20 cellular contexts compared by ENCODE assay signal in genomic region chr17:48606892-48607241, GRCh38. TPM values are rescaled to one million over a fixed set of nuclear protein-coding genes. Genes with fewer than 3 reads are reported as not detected.
DNase-seq lines count a peak whose midpoint lies in the region; ATAC-seq, FAIRE-seq and TF ChIP-seq lines count a peak whose summit lies in the region.
"Had no signal": no experiment of that assay in that cellular context is flagged by ENCODE, and none has a peak within 500 bp of the region (broad histone marks: within the 10 kb centered on the region; RNA-seq: fewer than 3 reads in every experiment).

No MANE protein-coding gene starts in this region.

- TF ChIP-seq CTCF in Loucy (conservative IDR thresholded peaks at IDR 0.05; ENCODE audit: low read length) (no peak), H1 (IDR thresholded peaks at IDR 0.05; ENCODE audit: control extremely low read depth in 1 of 3, insufficient read depth in 1 of 3, low read depth in 1 of 3, low read length in 3 of 3) (no peak), mesothelial cell of epicardium (IDR thresholded peaks at IDR 0.05; ENCODE audit: unreplicated experiment) (no peak)

- H3K9ac ChIP-seq in Loucy (ENCODE audit: low read depth, low read length, poor library complexity, severe bottlenecking) (peak overlapping the region; percentile 100), H1 (replicated peaks in 1 of 4; ENCODE audit: extremely low read depth in 1 of 4, low read depth in 3 of 4, low read length in 3 of 4) (no peak overlapping the region)

- H4K91ac ChIP-seq in H1 (replicated peaks; ENCODE audit: insufficient read length, low read length), result no peak overlapping the region

- H4K20me1 ChIP-seq in Loucy (ENCODE audit: insufficient read depth, low read length, poor library complexity, severe bottlenecking) (peaks cover 27% of the 10 kb centered on the region), H1 (replicated peaks in 1 of 2; ENCODE audit: control insufficient read depth in 1 of 2, insufficient read depth in 2 of 2, low read length in 2 of 2) (peaks cover 23 to 40% of the 10 kb centered on the region in 2 experiments)

- no peak overlapping the region; the same call in 1 of the 2 replicates for H2BK20ac ChIP-seq in H1 (ENCODE audit: low read length)

- peak overlapping the region; percentile 90 for H3K4me3 Mint-ChIP-seq in mesothelial cell of epicardium
- no peak overlapping the region for H3K4me3 Mint-ChIP-seq in activated naive CD4-positive, alpha-beta T cell treated with anti-CD3 and anti-CD28 coated beads for 36 hours

- peaks cover 33% of the 10 kb centered on the region for H3K27me3 ChIP-seq in Loucy (ENCODE audit: insufficient read depth, low read length, poor library complexity, severe bottlenecking)
- H3K27me3 ChIP-seq in H1 (replicated peaks in 1 of 4; ENCODE audit: control insufficient read depth in 3 of 4, extremely low read depth in 1 of 4, insufficient read depth in 3 of 4, low read length in 3 of 4), result peaks cover 97 to 100% (median 99%) of the 10 kb centered on the region in 4 experiments

- no peak overlapping the region for H4K5ac ChIP-seq in H1 (ENCODE audit: insufficient read length, low read depth, low read length)

- POLR2A ChIA-PET in H1 (lab: Charles Lee; ENCODE audit: partially characterized antibody), result interaction anchor here (1.1 kb wide), 1 partner anchor 19 kb away, joined by 4 read pairs; the partner anchor contains the start of gene HOXB9

- no peak for ATAC-seq in GM21619 (IDR thresholded peaks at IDR 0.05; ENCODE audit: unreplicated experiment)

- H2AFZ ChIP-seq in Loucy (ENCODE audit: low read length), result no peak overlapping the region
- H2AFZ ChIP-seq in H1 (ENCODE audit: low read length), result no peak overlapping the region

- H2BK15ac ChIP-seq in H1 (ENCODE audit: low read length), result peak overlapping the region; percentile 92

- H3K36me3 Mint-ChIP-seq in mesothelial cell of epicardium, result peaks cover 18% of the 10 kb centered on the region
- H3K36me3 Mint-ChIP-seq in activated naive CD4-positive, alpha-beta T cell treated with anti-CD3 and anti-CD28 coated beads for 36 hours (ENCODE audit: low read depth), result no peaks in the 10 kb centered on the region

- H2BK120ac ChIP-seq in H1 (replicated peaks; ENCODE audit: low read depth, low read length), result no peak overlapping the region

- H3K9me2 ChIP-seq in Loucy (replicated peaks; ENCODE audit: low read depth, low read length), result no peaks in the 10 kb centered on the region

- no peak overlapping the region for H3K23ac ChIP-seq in H1 (ENCODE audit: insufficient read length)

- H2BK5ac ChIP-seq in H1 (ENCODE audit: low read depth, low read length), result no peak overlapping the region

- H3K36me3 ChIP-seq in Loucy (ENCODE audit: insufficient read depth, low read length), result peaks cover 10% of the 10 kb centered on the region
- H3K36me3 ChIP-seq in H1 (ENCODE audit: control insufficient read depth in 2 of 4, insufficient read depth in 4 of 4, low read length in 3 of 4), result peaks cover 0 to 9% (median 0%) of the 10 kb centered on the region in 4 experiments; a peak in 1 of 8 replicates

- H3K4me1 Mint-ChIP-seq in mesothelial cell of epicardium, result peaks cover 79% of the 10 kb centered on the region
- H3K4me1 Mint-ChIP-seq in activated naive CD4-positive, alpha-beta T cell treated with anti-CD3 and anti-CD28 coated beads for 36 hours (ENCODE audit: low read depth), result peaks cover 27% of the 10 kb centered on the region

- no peaks in the 10 kb centered on the region for H3K27me3 Mint-ChIP-seq in mesothelial cell of epicardium (ENCODE audit: low read depth)
- H3K27me3 Mint-ChIP-seq in activated naive CD4-positive, alpha-beta T cell treated with anti-CD3 and anti-CD28 coated beads for 36 hours (ENCODE audit: low read depth), result peaks cover 75% of the 10 kb centered on the region

- peaks cover 2% of the 10 kb centered on the region; the same call in 1 of the 2 replicates for H3K23me2 ChIP-seq in H1 (ENCODE audit: low read depth, low read length)

- no peaks in the 10 kb centered on the region for H3K9me3 Mint-ChIP-seq in mesothelial cell of epicardium
- H3K9me3 Mint-ChIP-seq in activated naive CD4-positive, alpha-beta T cell treated with anti-CD3 and anti-CD28 coated beads for 36 hours, result no peaks in the 10 kb centered on the region

- no peaks in the 10 kb centered on the region for H3K79me1 ChIP-seq in H1 (ENCODE audit: low read depth, low read length)

- intact Hi-C loops in activated naive CD4-positive, alpha-beta T cell treated with anti-CD3 and anti-CD28 coated beads for 36 hours (cut with micrococcal nuclease), result no loop called here

- H3K4me3 ChIP-seq in Loucy (ENCODE audit: low read length, poor library complexity, severe bottlenecking) (peak overlapping the region; percentile 89), H1 (ENCODE audit: extremely low read depth in 1 of 4, insufficient read depth in 2 of 4, low read depth in 3 of 4, low read length in 4 of 4) (no peak overlapping the region)

- 0 out of 2 replicates have a peak, but pooled peaks cover 4% of the 10 kb centered on the region for H3F3A ChIP-seq in Loucy (ENCODE audit: low read depth)

- peak overlapping the region; percentile 100 for H2AK5ac ChIP-seq in H1 (ENCODE audit: low read depth, low read length)

- H3K18ac ChIP-seq in H1 (ENCODE audit: extremely low read depth, low read length), result no peak overlapping the region

- peak overlapping the region; percentile 39 for H3K4ac ChIP-seq in H1 (replicated peaks; ENCODE audit: insufficient read length, low read depth, low read length)

- FAIRE-seq in H1 (lab: Jason Lieb, UNC), result no peak

- H3K79me2 ChIP-seq in Loucy (ENCODE audit: insufficient read depth, low read length) (peaks cover 100% of the 10 kb centered on the region), H1 (ENCODE audit: control insufficient read depth in 1 of 2, insufficient read depth in 2 of 2, low read length in 2 of 2) (no peaks in the 10 kb centered on the region)

- no peak for DNase-seq in H1 (ENCODE audit: low read depth in 1 of 2, low spot score in 2 of 2)
- no peak for DNase-seq in mesothelial cell of epicardium (ENCODE audit: low spot score in 2 of 2, unreplicated experiment in 2 of 2)
- no peak for DNase-seq in NCI-H1105 (lab: John Stamatoyannopoulos, UW)
- no peak for DNase-seq in NCI-H345 treated with DMSO at 0.1 percent for 48 hours (lab: John Stamatoyannopoulos, UW; ENCODE audit: unreplicated experiment)
- no peak for DNase-seq in activated naive CD4-positive, alpha-beta T cell treated with anti-CD3 and anti-CD28 coated beads for 36 hours
- DNase-seq: DND-41, HCEC 1CT, KG1, MV-4-11, NCI-H1417, NCI-H187, NCI-H2107, NCI-H510A treated with DMSO at 0.1 percent for 48 hours, NCI-H774, OCI-M1, SHP77 treated with DMSO at 0.1 percent for 48 hours had no signal

- H3K27ac ChIP-seq in H1 (ENCODE audit: low read depth, low read length), result no peak overlapping the region

- no peak for TF ChIP-seq POLR2A in H1 (IDR thresholded peaks at IDR 0.05; ENCODE audit: control extremely low read depth in 1 of 2, low read depth in 2 of 2, low read length in 2 of 2)

- peaks cover 40% of the 10 kb centered on the region for H3K4me1 ChIP-seq in Loucy (ENCODE audit: insufficient read depth, low read length, poor library complexity, severe bottlenecking)
- H3K4me1 ChIP-seq in H1 (replicated peaks in 1 of 4; ENCODE audit: control insufficient read depth in 3 of 4, insufficient read depth in 4 of 4, low read length in 3 of 4), result peaks cover 0 to 3% (median 2%) of the 10 kb centered on the region in 4 experiments; a peak in 4 of 7 replicates

- no peak for TF ChIP-seq RAD21 in H1 (IDR thresholded peaks at IDR 0.05 in 1 of 2, conservative IDR thresholded peaks at IDR 0.05 in 1 of 2; ENCODE audit: low read depth in 2 of 2, low read length in 2 of 2)

- WGBS in H1 (ENCODE audit: extremely low coverage in 1 of 2, insufficient coverage in 1 of 2, insufficient read length in 1 of 2, insufficient replicate concordance in 2 of 2, low coverage in 1 of 2, low lambda C conversion rate in 2 of 2, missing lambda C conversion rate in 1 of 2), 2 experiments, result 44% methylated on average over 2 of the region's 2 CpGs; no CpG with 5 or more reads in 1 of the 2 experiments

- CTCF ChIA-PET in H1 (lab: Charles Lee; ENCODE audit: partially characterized antibody), result interaction anchor here (0.6 to 2.5 kb wide), 10 partner anchors 19 to 1427 kb away, joined by 3 to 8 read pairs (median 5); partner anchors contain the start of gene HOXB9
- CTCF ChIA-PET in activated naive CD4-positive, alpha-beta T cell treated with anti-CD3 and anti-CD28 coated beads for 36 hours (lab: Charles Lee), result interaction anchor here (0.8 to 3.3 kb wide), 6 partner anchors 9 to 30 kb away, joined by 3 to 15 read pairs (median 5); partner anchors contain the start of genes HOXB5, HOXB8 and HOXB9

- H3K9me3 ChIP-seq in Loucy (ENCODE audit: insufficient read depth, low read depth, low read length), result no peaks in the 10 kb centered on the region
- no peaks in the 10 kb centered on the region for H3K9me3 ChIP-seq in H1 (ENCODE audit: insufficient read depth in 2 of 2, low read depth in 1 of 2, low read length in 1 of 2)

- no peak overlapping the region for H3K14ac ChIP-seq in H1 (ENCODE audit: insufficient read length)

- H4K8ac ChIP-seq in H1 (ENCODE audit: extremely low read depth, insufficient read depth, low read length), result no peak overlapping the region

- peak overlapping the region; percentile 100 for H3K27ac Mint-ChIP-seq in mesothelial cell of epicardium
- H3K27ac Mint-ChIP-seq in activated naive CD4-positive, alpha-beta T cell treated with anti-CD3 and anti-CD28 coated beads for 36 hours, result no peak overlapping the region
- H3K27ac Mint-ChIP-seq: CD14-positive monocyte had no signal

- TF ChIP-seq EP300 in H1 (IDR thresholded peaks at IDR 0.05; ENCODE audit: borderline replicate concordance in 1 of 2, low read depth in 2 of 2, low read length in 2 of 2), result no peak

- peak overlapping the region; percentile 98 for H3K4me2 ChIP-seq in Loucy (ENCODE audit: low read depth, low read length, poor library complexity, severe bottlenecking)
- no peak overlapping the region for H3K4me2 ChIP-seq in H1 (ENCODE audit: insufficient read depth in 1 of 2, low read depth in 2 of 2, low read length in 2 of 2)

- no peak overlapping the region for H3K56ac ChIP-seq in H1 (replicated peaks; ENCODE audit: insufficient read length, low read depth, low read length)

- peak overlapping the region; percentile 99 for H2BK12ac ChIP-seq in H1 (ENCODE audit: low read depth, low read length)

RNA-seq across cellular contexts. Expression of gene HOXB6, which starts 2.1 kb away (rescaled TPM):
- total RNA-seq in H1 (2021; fragmentation: NEBNext Ultra II Directional; extraction: Animal tissue kit (Norgen Biotek cat#: 25700)), result not detected in 2 replicates
- not detected in 2 replicates for polyA plus RNA-seq in H1 (2011; rRNA removed)
- not detected for polyA plus RNA-seq in H1 (2011; cell fraction: cytosol; rRNA removed)
- polyA plus RNA-seq in H1 (2011; cell fraction: nucleus; rRNA removed), result not detected
- 0.09 to 0.17 TPM in 2 of 4 replicates, not detected in the others for polyA plus RNA-seq in H1 (2012, experiment 1 of 2)
- polyA plus RNA-seq in H1 (2012, experiment 2 of 2), result not detected
- polyA plus RNA-seq in H1 (2013, experiment 1 of 2), result not detected
- polyA plus RNA-seq in H1 (2013, experiment 2 of 2), result not detected
- polyA minus RNA-seq in H1 (2011; rRNA and poly(A)+ RNA removed), result not detected in 2 replicates
- polyA minus RNA-seq in H1 (2011; cell fraction: cytosol; rRNA and poly(A)+ RNA removed), result not detected
- not detected for polyA minus RNA-seq in H1 (2011; cell fraction: nucleus; rRNA and poly(A)+ RNA removed)
- total RNA-seq in mesothelial cell of epicardium, result 56.4 to 63.1 TPM (median 59.7 TPM) in 3 replicates
- total RNA-seq in activated naive CD4-positive, alpha-beta T cell treated with anti-CD3 and anti-CD28 coated beads for 36 hours, result not detected
- polyA plus RNA-seq: CD14-positive monocyte had no signal

RNA-seq across cellular contexts. Expression of gene HOXB7, which starts 4.0 kb away (rescaled TPM):
- total RNA-seq in H1 (2021; fragmentation: NEBNext Ultra II Directional; extraction: Animal tissue kit (Norgen Biotek cat#: 25700)), result not detected in 2 replicates
- not detected in 2 replicates for polyA plus RNA-seq in H1 (2011; rRNA removed)
- not detected for polyA plus RNA-seq in H1 (2011; cell fraction: cytosol; rRNA removed)
- not detected for polyA plus RNA-seq in H1 (2011; cell fraction: nucleus; rRNA removed)
- polyA plus RNA-seq in H1 (2012, experiment 1 of 2), result not detected in 4 replicates
- polyA plus RNA-seq in H1 (2012, experiment 2 of 2), result not detected
- polyA plus RNA-seq in H1 (2013, experiment 1 of 2), result not detected
- not detected for polyA plus RNA-seq in H1 (2013, experiment 2 of 2)
- not detected in 2 replicates for polyA minus RNA-seq in H1 (2011; rRNA and poly(A)+ RNA removed)
- not detected for polyA minus RNA-seq in H1 (2011; cell fraction: cytosol; rRNA and poly(A)+ RNA removed)
- not detected for polyA minus RNA-seq in H1 (2011; cell fraction: nucleus; rRNA and poly(A)+ RNA removed)
- 18.6 to 20.3 TPM (median 19.5 TPM) in 3 replicates for total RNA-seq in mesothelial cell of epicardium
- under 1 TPM in 1 of 2 experiments, not detected in 1; 0.29 TPM for total RNA-seq in activated naive CD4-positive, alpha-beta T cell treated with anti-CD3 and anti-CD28 coated beads for 36 hours
- polyA plus RNA-seq: CD14-positive monocyte had no signal

RNA-seq across cellular contexts. Expression of gene HOXB8, which starts 8.2 kb away (rescaled TPM):
- not detected in 2 replicates for total RNA-seq in H1 (2021; fragmentation: NEBNext Ultra II Directional; extraction: Animal tissue kit (Norgen Biotek cat#: 25700))
- not detected in 2 replicates for polyA plus RNA-seq in H1 (2011; rRNA removed)
- not detected for polyA plus RNA-seq in H1 (2011; cell fraction: cytosol; rRNA removed)
- not detected for polyA plus RNA-seq in H1 (2011; cell fraction: nucleus; rRNA removed)
- polyA plus RNA-seq in H1 (2012, experiment 1 of 2), result not detected in 4 replicates
- 0.09 TPM for polyA plus RNA-seq in H1 (2012, experiment 2 of 2)
- not detected for polyA plus RNA-seq in H1 (2013, experiment 1 of 2)
- not detected for polyA plus RNA-seq in H1 (2013, experiment 2 of 2)
- polyA minus RNA-seq in H1 (2011; rRNA and poly(A)+ RNA removed), result not detected in 2 replicates
- polyA minus RNA-seq in H1 (2011; cell fraction: cytosol; rRNA and poly(A)+ RNA removed), result not detected
- not detected for polyA minus RNA-seq in H1 (2011; cell fraction: nucleus; rRNA and poly(A)+ RNA removed)
- 75.7 to 82.4 TPM (median 78.8 TPM) in 3 replicates for total RNA-seq in mesothelial cell of epicardium
- total RNA-seq in activated naive CD4-positive, alpha-beta T cell treated with anti-CD3 and anti-CD28 coated beads for 36 hours, result not detected
- polyA plus RNA-seq: CD14-positive monocyte had no signal

RNA-seq across cellular contexts. Expression of gene HOXB5, which starts 13.3 kb away (rescaled TPM):
- total RNA-seq in H1 (2021; fragmentation: NEBNext Ultra II Directional; extraction: Animal tissue kit (Norgen Biotek cat#: 25700)), result not detected in 2 replicates
- not detected in 2 replicates for polyA plus RNA-seq in H1 (2011; rRNA removed)
- polyA plus RNA-seq in H1 (2011; cell fraction: cytosol; rRNA removed), result not detected
- not detected for polyA plus RNA-seq in H1 (2011; cell fraction: nucleus; rRNA removed)
- polyA plus RNA-seq in H1 (2012, experiment 1 of 2), result not detected in 4 replicates
- not detected for polyA plus RNA-seq in H1 (2012, experiment 2 of 2)
- not detected for polyA plus RNA-seq in H1 (2013, experiment 1 of 2)
- polyA plus RNA-seq in H1 (2013, experiment 2 of 2), result not detected
- 0.07 TPM in 1 of 2 replicates, not detected in the other for polyA minus RNA-seq in H1 (2011; rRNA and poly(A)+ RNA removed)
- not detected for polyA minus RNA-seq in H1 (2011; cell fraction: cytosol; rRNA and poly(A)+ RNA removed)
- polyA minus RNA-seq in H1 (2011; cell fraction: nucleus; rRNA and poly(A)+ RNA removed), result not detected
- total RNA-seq in mesothelial cell of epicardium, result 28.6 to 32.4 TPM (median 31.1 TPM) in 3 replicates
- not detected for total RNA-seq in activated naive CD4-positive, alpha-beta T cell treated with anti-CD3 and anti-CD28 coated beads for 36 hours
- total RNA-seq: G401 had no signal
- polyA plus RNA-seq: CD14-positive monocyte had no signal

RNA-seq across cellular contexts. Expression of gene HOXB3, which starts 16.8 kb away (rescaled TPM):
- not detected in 2 replicates for total RNA-seq in H1 (2021; fragmentation: NEBNext Ultra II Directional; extraction: Animal tissue kit (Norgen Biotek cat#: 25700))
- not detected in 2 replicates for polyA plus RNA-seq in H1 (2011; rRNA removed)
- not detected for polyA plus RNA-seq in H1 (2011; cell fraction: cytosol; rRNA removed)
- not detected for polyA plus RNA-seq in H1 (2011; cell fraction: nucleus; rRNA removed)
- 0.28 TPM in 1 of 4 replicates, not detected in the others for polyA plus RNA-seq in H1 (2012, experiment 1 of 2)
- not detected for polyA plus RNA-seq in H1 (2012, experiment 2 of 2)
- polyA plus RNA-seq in H1 (2013, experiment 1 of 2), result not detected
- not detected for polyA plus RNA-seq in H1 (2013, experiment 2 of 2)
- polyA minus RNA-seq in H1 (2011; rRNA and poly(A)+ RNA removed), result 0.19 TPM in 1 of 2 replicates, not detected in the other
- polyA minus RNA-seq in H1 (2011; cell fraction: cytosol; rRNA and poly(A)+ RNA removed), result not detected
- 1.00 TPM for polyA minus RNA-seq in H1 (2011; cell fraction: nucleus; rRNA and poly(A)+ RNA removed)
- total RNA-seq in mesothelial cell of epicardium, result 282 to 303 TPM (median 282 TPM) in 3 replicates
- 1 to 10 TPM; 2.0 TPM for total RNA-seq in activated naive CD4-positive, alpha-beta T cell treated with anti-CD3 and anti-CD28 coated beads for 36 hours
- polyA plus RNA-seq: CD14-positive monocyte had no signal

Comparison
In these comparisons a context has a peak if more than half of its experiments do, and no peak if none do; other contexts are left out.
1. RNA of gene HOXB6, which starts 2.1 kb away (total RNA-seq): 56.4 to 63.1 TPM in mesothelial cell of epicardium; not detected in H1 and not detected in activated naive CD4-positive, alpha-beta T cell treated with anti-CD3 and anti-CD28 coated beads for 36 hours; every median in the first group is over 10 times any median in the second.
2. RNA of gene HOXB7, which starts 4.0 kb away (total RNA-seq): 18.6 to 20.3 TPM in mesothelial cell of epicardium; 0.29 TPM in activated naive CD4-positive, alpha-beta T cell treated with anti-CD3 and anti-CD28 coated beads for 36 hours and not detected in H1; every median in the first group is over 10 times any median in the second.
3. RNA of gene HOXB8, which starts 8.2 kb away (total RNA-seq): 75.7 to 82.4 TPM in mesothelial cell of epicardium; not detected in H1 and not detected in activated naive CD4-positive, alpha-beta T cell treated with anti-CD3 and anti-CD28 coated beads for 36 hours; every median in the first group is over 10 times any median in the second.